21 cellular contexts compared by ENCODE assay signal in genomic region chr3:169203631-169204550, GRCh38.
A peak's percentile ranks its signal among the peaks of the same experiment; 100 is the strongest.
DNase-seq lines count a peak whose midpoint lies in the region; FAIRE-seq and TF ChIP-seq lines count a peak whose summit lies in the region.
"Had no signal": no experiment of that assay in that cellular context is flagged by ENCODE, and none has a peak within 500 bp of the region (broad histone marks: within the 10 kb centered on the region; RNA-seq: fewer than 3 reads in every experiment).

No MANE protein-coding gene starts in this region.

- no peak for FAIRE-seq in HTR-8/SVneo (lab: Jason Lieb, UNC)
- FAIRE-seq: A204.1, D721Med, H1, HepG2 had no signal

- H3K4me3 ChIP-seq in tibial artery = no peak overlapping the region
- H3K4me3 ChIP-seq: BLaER1, PC-9, SJCRH30 had no signal

- no peaks in the 10 kb centered on the region for H3K9me3 ChIP-seq in tibial artery
- H3K9me3 ChIP-seq: SJCRH30 had no signal

- no peaks in the 10 kb centered on the region for H3K36me3 ChIP-seq in tibial artery
- H3K36me3 ChIP-seq: BLaER1, SJCRH30 had no signal

- H3K27me3 ChIP-seq in tibial artery = no peaks in the 10 kb centered on the region
- H3K27me3 ChIP-seq: BLaER1, SJCRH30 had no signal

- no peaks in the 10 kb centered on the region for H3K4me1 ChIP-seq in tibial artery
- H3K4me1 ChIP-seq: BLaER1 had no signal

- TF ChIP-seq CTCF in tibial artery (IDR thresholded peaks at IDR 0.05) = no peak

- intact Hi-C loops in tibial artery (cut with DNase I; ENCODE audit: low total_unique reads) = loop anchor here (5.0 kb wide), 1 partner anchor 483 kb away; no protein-coding TSS in a partner anchor

- DNase-seq in Daoy (ENCODE audit: low read depth) (peak; percentile 9), M059J (ENCODE audit: low read depth) (peak; percentile 25), dermis blood vessel endothelial cell (peak; percentile 73), myocyte (ENCODE audit: low read depth) (peak; percentile 15), tibial artery (no peak), HTR-8/SVneo (ENCODE audit: insufficient read length, low spot score) (no peak)
- DNase-seq in activated naive CD4-positive, alpha-beta T cell (lab: John Stamatoyannopoulos, UW) = no peak
- DNase-seq: CD4-positive, CD25-positive, alpha-beta regulatory T cell; Karpas-422; NCI-H2029; NCI-H446; NCI-H82; NK-92 treated with Interleukin-12 subunit alpha and Interleukin-12 subunit beta, amount 100 ng/mL, for 24 hours; PC-9; SJCRH30 had no signal

- H3K27ac ChIP-seq in tibial artery = no peak overlapping the region
- H3K27ac ChIP-seq: BLaER1, HL-60, PC-9, SJCRH30 had no signal

Comparison
In these comparisons a context has a peak if more than half of its experiments do, and no peak if none do; other contexts are left out.
1. DNase-seq: peak in Daoy (single experiment), M059J (single experiment), dermis blood vessel endothelial cell (single experiment) and myocyte (single experiment); none in activated naive CD4-positive, alpha-beta T cell (0 of 4), tibial artery (0 of 2) and HTR-8/SVneo (single experiment).